Comparison of ENCODE assay signal across 1 cellular context in genomic region chr1:218643926-218644325, GRCh38.
TF ChIP-seq lines count a peak whose summit lies in the region.

No MANE protein-coding gene starts in this region.

TF ChIP-seq in HepG2, 621 proteins besides CTCF, POLR2A, EP300 and RAD21 (continued from another document):
- TF ChIP-seq, protein P1, sequence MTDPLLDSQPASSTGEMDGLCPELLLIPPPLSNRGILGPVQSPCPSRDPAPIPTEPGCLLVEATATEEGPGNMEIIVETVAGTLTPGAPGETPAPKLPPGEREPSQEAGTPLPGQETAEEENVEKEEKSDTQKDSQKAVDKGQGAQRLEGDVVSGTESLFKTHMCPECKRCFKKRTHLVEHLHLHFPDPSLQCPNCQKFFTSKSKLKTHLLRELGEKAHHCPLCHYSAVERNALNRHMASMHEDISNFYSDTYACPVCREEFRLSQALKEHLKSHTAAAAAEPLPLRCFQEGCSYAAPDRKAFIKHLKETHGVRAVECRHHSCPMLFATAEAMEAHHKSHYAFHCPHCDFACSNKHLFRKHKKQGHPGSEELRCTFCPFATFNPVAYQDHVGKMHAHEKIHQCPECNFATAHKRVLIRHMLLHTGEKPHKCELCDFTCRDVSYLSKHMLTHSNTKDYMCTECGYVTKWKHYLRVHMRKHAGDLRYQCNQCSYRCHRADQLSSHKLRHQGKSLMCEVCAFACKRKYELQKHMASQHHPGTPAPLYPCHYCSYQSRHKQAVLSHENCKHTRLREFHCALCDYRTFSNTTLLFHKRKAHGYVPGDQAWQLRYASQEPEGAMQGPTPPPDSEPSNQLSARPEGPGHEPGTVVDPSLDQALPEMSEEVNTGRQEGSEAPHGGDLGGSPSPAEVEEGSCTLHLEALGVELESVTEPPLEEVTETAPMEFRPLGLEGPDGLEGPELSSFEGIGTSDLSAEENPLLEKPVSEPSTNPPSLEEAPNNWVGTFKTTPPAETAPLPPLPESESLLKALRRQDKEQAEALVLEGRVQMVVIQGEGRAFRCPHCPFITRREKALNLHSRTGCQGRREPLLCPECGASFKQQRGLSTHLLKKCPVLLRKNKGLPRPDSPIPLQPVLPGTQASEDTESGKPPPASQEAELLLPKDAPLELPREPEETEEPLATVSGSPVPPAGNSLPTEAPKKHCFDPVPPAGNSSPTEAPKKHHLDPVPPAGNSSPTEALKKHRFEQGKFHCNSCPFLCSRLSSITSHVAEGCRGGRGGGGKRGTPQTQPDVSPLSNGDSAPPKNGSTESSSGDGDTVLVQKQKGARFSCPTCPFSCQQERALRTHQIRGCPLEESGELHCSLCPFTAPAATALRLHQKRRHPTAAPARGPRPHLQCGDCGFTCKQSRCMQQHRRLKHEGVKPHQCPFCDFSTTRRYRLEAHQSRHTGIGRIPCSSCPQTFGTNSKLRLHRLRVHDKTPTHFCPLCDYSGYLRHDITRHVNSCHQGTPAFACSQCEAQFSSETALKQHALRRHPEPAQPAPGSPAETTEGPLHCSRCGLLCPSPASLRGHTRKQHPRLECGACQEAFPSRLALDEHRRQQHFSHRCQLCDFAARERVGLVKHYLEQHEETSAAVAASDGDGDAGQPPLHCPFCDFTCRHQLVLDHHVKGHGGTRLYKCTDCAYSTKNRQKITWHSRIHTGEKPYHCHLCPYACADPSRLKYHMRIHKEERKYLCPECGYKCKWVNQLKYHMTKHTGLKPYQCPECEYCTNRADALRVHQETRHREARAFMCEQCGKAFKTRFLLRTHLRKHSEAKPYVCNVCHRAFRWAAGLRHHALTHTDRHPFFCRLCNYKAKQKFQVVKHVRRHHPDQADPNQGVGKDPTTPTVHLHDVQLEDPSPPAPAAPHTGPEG (CRISPR knock-in tag; IDR thresholded peaks at IDR 0.05): no peak
